Comparison of ENCODE assay signal across 20 cellular contexts in genomic region chr7:117807688-117808087, GRCh38.
DNase-seq lines count a peak whose midpoint lies in the region; ATAC-seq lines count a peak whose summit lies in the region.
"Had no signal": no experiment of that assay in that cellular context is flagged by ENCODE, and none has a peak within 500 bp of the region (broad histone marks: within the 10 kb centered on the region; RNA-seq: fewer than 3 reads in every experiment).

No MANE protein-coding gene starts in this region.

- peak overlapping the region; percentile 14 for H3K27ac ChIP-seq in caudate nucleus (ENCODE audit: low read depth, low read length)
- H3K27ac ChIP-seq: brain microvascular endothelial cell, colonic mucosa had no signal

- no peak for ATAC-seq in HG02981 (IDR thresholded peaks at IDR 0.05; ENCODE audit: unreplicated experiment)
- ATAC-seq: activated CD4-positive, CD25-positive, alpha-beta regulatory T cell treated with anti-CD3 and anti-CD28 coated beads, Interleukin-2, amount 50 U/mL, for 24 hours; effector memory CD8-positive, alpha-beta T cell had no signal

- DNase-seq in Ammon's horn (ENCODE audit: low spot score), result peak; percentile 42
- peak; percentile 32 for DNase-seq in NCI-H1092 (lab: John Stamatoyannopoulos, UW)
- peak in 1 of 61 donors; percentile 12 for DNase-seq in caudate nucleus (lab: John Stamatoyannopoulos, UW)
- peak; percentile 30 for DNase-seq in midbrain (lab: John Stamatoyannopoulos, UW)
- no peak for DNase-seq in stimulated activated CD4-positive, alpha-beta T cell treated with anti-CD3 and anti-CD28 coated beads, Interleukin-15, amount 100 ng/mL, for 24 hours
- no peak for DNase-seq in NCI-H2029 (lab: John Stamatoyannopoulos, UW)
- no peak for DNase-seq in NCI-H510A (lab: John Stamatoyannopoulos, UW)
- DNase-seq: activated CD4-positive, alpha-beta T cell treated with anti-CD3 and anti-CD28 coated beads, Interleukin-2, amount 50 U/mL, for 48 hours; activated naive CD4-positive, alpha-beta T cell treated with Interleukin-2 at 50 U/mL for 16 hours; brain microvascular endothelial cell; colonic mucosa; effector memory CD8-positive, alpha-beta T cell; foreskin fibroblast; KBM-7; NCI-H1436; NCI-H524; stimulated activated CD4-positive, alpha-beta T cell treated with anti-CD3 and anti-CD28 coated beads, Interleukin-1b, Interleukin-23, amount 100 ng/mL, for 48 hours; stimulated activated CD8-positive, alpha-beta memory T cell treated with anti-CD3 and anti-CD28 coated beads, Interleukin-4, amount 100 ng/mL, for 48 hours had no signal

Comparison
In these comparisons a context has a peak if more than half of its experiments do, and no peak if none do; other contexts are left out.
1. DNase-seq: peak in Ammon's horn (single experiment), NCI-H1092 (single experiment) and midbrain (single experiment); none in stimulated activated CD4-positive, alpha-beta T cell treated with anti-CD3 and anti-CD28 coated beads, Interleukin-15, amount 100 ng/mL, for 24 hours (single experiment), NCI-H2029 (single experiment) and NCI-H510A (single experiment).